8 cellular contexts compared by ENCODE assay signal in genomic region chr17:3048727-3049471, GRCh38. TPM values are rescaled to one million over a fixed set of nuclear protein-coding genes. Genes with fewer than 3 reads are reported as not detected.
DNase-seq lines count a peak whose midpoint lies in the region; ATAC-seq and TF ChIP-seq lines count a peak whose summit lies in the region.

No MANE protein-coding gene starts in this region.

- ATAC-seq in SK-N-SH treated with all-trans-retinoic acid at 6 μM for 48 hours (peak; percentile 99), Right ventricle myocardium superior (ENCODE audit: poor library complexity) (peak; percentile 100)

- TF ChIP-seq EP300 in ovary (IDR thresholded peaks at IDR 0.05) = no peak

- H3K36me3 Mint-ChIP-seq in HFFc6 (ENCODE audit: low read depth) = no peaks in the 10 kb centered on the region
- H3K36me3 Mint-ChIP-seq in activated naive CD8-positive, alpha-beta T cell treated with anti-CD3 and anti-CD28 coated beads for 36 hours = no peaks in the 10 kb centered on the region

- no peaks in the 10 kb centered on the region for H3K27me3 Mint-ChIP-seq in HFFc6 (ENCODE audit: insufficient read depth)
- peaks cover 13% of the 10 kb centered on the region for H3K27me3 Mint-ChIP-seq in activated naive CD8-positive, alpha-beta T cell treated with anti-CD3 and anti-CD28 coated beads for 36 hours

- peaks cover 2% of the 10 kb centered on the region for H3K4me1 ChIP-seq in ovary (ENCODE audit: insufficient read depth)
- peaks cover 5 to 6% of the 10 kb centered on the region in 2 donors for H3K4me1 ChIP-seq in thyroid gland

- peak overlapping the region; percentile 64 for H3K27ac Mint-ChIP-seq in HFFc6
- peak overlapping the region; percentile 84 for H3K27ac Mint-ChIP-seq in activated naive CD8-positive, alpha-beta T cell treated with anti-CD3 and anti-CD28 coated beads for 36 hours

- H3K36me3 ChIP-seq in ovary = no peaks in the 10 kb centered on the region
- H3K36me3 ChIP-seq in thyroid gland = no peaks in the 10 kb centered on the region

- H3K4me1 Mint-ChIP-seq in HFFc6 (ENCODE audit: low read depth) = peaks cover 19% of the 10 kb centered on the region; the same call in 1 of the 2 replicates
- peaks cover 10% of the 10 kb centered on the region for H3K4me1 Mint-ChIP-seq in activated naive CD8-positive, alpha-beta T cell treated with anti-CD3 and anti-CD28 coated beads for 36 hours

- intact Hi-C loops in Right ventricle myocardium superior (cut with DNase I) (no loop called here), ovary (cut with DNase I) (no loop called here), thyroid gland (cut with DNase I) (no loop called here)

- DNase-seq in GM04503 (ENCODE audit: low read depth) = peak; percentile 89
- peak; percentile 97 for DNase-seq in HFFc6
- DNase-seq in NB4 (ENCODE audit: low read depth) = peak; percentile 94
- peak; percentile 91 for DNase-seq in activated naive CD8-positive, alpha-beta T cell treated with anti-CD3 and anti-CD28 coated beads for 36 hours
- peak; percentile 98 for DNase-seq in Right ventricle myocardium superior
- DNase-seq in ovary = peak; percentile 85 to 97 (median 91)
- DNase-seq in thyroid gland = peak; percentile 94 to 96

- peaks cover 0 to 4% of the 10 kb centered on the region in 2 donors for H3K9me3 ChIP-seq in ovary
- H3K9me3 ChIP-seq in thyroid gland = no peaks in the 10 kb centered on the region

- peak; percentile 34 for TF ChIP-seq POLR2A in NB4 (IDR thresholded peaks at IDR 0.05; ENCODE audit: extremely low read depth, insufficient read length)
- no peak for TF ChIP-seq POLR2A in ovary (IDR thresholded peaks at IDR 0.05)
- peak in 1 of 2 donors; percentile 35 for TF ChIP-seq POLR2A in thyroid gland (IDR thresholded peaks at IDR 0.05)

- H3K27ac ChIP-seq in ovary (peak overlapping the region in 1 of 2 donors; percentile 48), thyroid gland (peak overlapping the region in 1 of 3 donors; percentile 63)

- TF ChIP-seq CTCF in HFFc6 (IDR thresholded peaks at IDR 0.05) (peak; percentile 77), NB4 (IDR thresholded peaks at IDR 0.05; ENCODE audit: low read depth, low read length) (peak; percentile 40), ovary (IDR thresholded peaks at IDR 0.05) (peak; percentile 26 to 68 (median 46)), thyroid gland (IDR thresholded peaks at IDR 0.05) (peak in 4 of 6 experiments; percentile 56 to 78 (median 60))

- H3K4me3 Mint-ChIP-seq in HFFc6 = peak overlapping the region; percentile 95
- peak overlapping the region; percentile 89 for H3K4me3 Mint-ChIP-seq in activated naive CD8-positive, alpha-beta T cell treated with anti-CD3 and anti-CD28 coated beads for 36 hours

- H3K4me3 ChIP-seq in NB4 (ENCODE audit: low read depth, low read length) = peak overlapping the region; percentile 67
- peak overlapping the region; percentile 52 for H3K4me3 ChIP-seq in ovary
- peak overlapping the region; percentile 24 to 73 (median 64) for H3K4me3 ChIP-seq in thyroid gland (replicated peaks in 1 of 3)

- 1% methylated on average over 46 to 50 of the region's 50 CpGs for WGBS in ovary, 3 donors
- WGBS in thyroid gland, 2 donors = 1 to 2% methylated on average over 14 to 30 of the region's 50 CpGs

- no peaks in the 10 kb centered on the region for H3K27me3 ChIP-seq in ovary
- H3K27me3 ChIP-seq in thyroid gland = no peaks in the 10 kb centered on the region

- H3K9me3 Mint-ChIP-seq in HFFc6 = peaks cover 9% of the 10 kb centered on the region; the same call in 1 of the 2 replicates
- peaks cover 5% of the 10 kb centered on the region for H3K9me3 Mint-ChIP-seq in activated naive CD8-positive, alpha-beta T cell treated with anti-CD3 and anti-CD28 coated beads for 36 hours

TF ChIP-seq in SK-N-SH treated with all-trans-retinoic acid at 6 μM for 48 hours, 23 proteins besides CTCF, POLR2A, EP300 and RAD21:
- TF ChIP-seq CSDC2 (CRISPR knock-in tag; IDR thresholded peaks at IDR 0.05) (no peak), TCF4 (CRISPR knock-in tag; IDR thresholded peaks at IDR 0.05; ENCODE audit: borderline replicate concordance) (no peak), OSR1 (CRISPR knock-in tag; IDR thresholded peaks at IDR 0.05) (no peak), BACH2 (CRISPR knock-in tag; IDR thresholded peaks at IDR 0.05; ENCODE audit: borderline replicate concordance) (no peak), ESRRG (CRISPR knock-in tag; IDR thresholded peaks at IDR 0.05) (no peak), TOX (CRISPR knock-in tag; IDR thresholded peaks at IDR 0.05; ENCODE audit: borderline replicate concordance) (no peak), GLIS3 (CRISPR knock-in tag; IDR thresholded peaks at IDR 0.05) (no peak), TSHZ2 (CRISPR knock-in tag; IDR thresholded peaks at IDR 0.05) (no peak), POU6F1 (CRISPR knock-in tag; IDR thresholded peaks at IDR 0.05; ENCODE audit: borderline replicate concordance, low read depth) (no peak), PPARA (CRISPR knock-in tag; IDR thresholded peaks at IDR 0.05; ENCODE audit: borderline replicate concordance) (no peak)

RNA-seq across cellular contexts. Expression of gene OR1D5, which starts 14.5 kb away (rescaled TPM):
- not detected for total RNA-seq in HFFc6 (2021; fragmentation: NEBNext Ultra II Directional; extraction: Animal tissue kit (Norgen Biotek cat#: 25700))
- not detected for total RNA-seq in activated naive CD8-positive, alpha-beta T cell treated with anti-CD3 and anti-CD28 coated beads for 36 hours
- total RNA-seq in Right ventricle myocardium superior = not detected
- not detected for total RNA-seq in ovary
- not detected for polyA plus RNA-seq in ovary
- total RNA-seq in thyroid gland = not detected

RNA-seq across cellular contexts. Expression of gene OR1D2, which starts 55.3 kb away (rescaled TPM):
- not detected for total RNA-seq in HFFc6 (2021; fragmentation: NEBNext Ultra II Directional; extraction: Animal tissue kit (Norgen Biotek cat#: 25700))
- not detected for total RNA-seq in activated naive CD8-positive, alpha-beta T cell treated with anti-CD3 and anti-CD28 coated beads for 36 hours
- not detected for total RNA-seq in Right ventricle myocardium superior
- not detected for total RNA-seq in ovary
- not detected for polyA plus RNA-seq in ovary
- not detected for total RNA-seq in thyroid gland
